ENCODE assay signal across 1 cellular context in genomic region chr4:119521306-119521705, GRCh38.
A peak's percentile ranks its signal among the peaks of the same experiment; 100 is the strongest.
TF ChIP-seq lines count a peak whose summit lies in the region.

No MANE protein-coding gene starts in this region.

TF ChIP-seq in HepG2, 621 proteins besides CTCF, POLR2A, EP300 and RAD21:
- TF ChIP-seq, protein P1, sequence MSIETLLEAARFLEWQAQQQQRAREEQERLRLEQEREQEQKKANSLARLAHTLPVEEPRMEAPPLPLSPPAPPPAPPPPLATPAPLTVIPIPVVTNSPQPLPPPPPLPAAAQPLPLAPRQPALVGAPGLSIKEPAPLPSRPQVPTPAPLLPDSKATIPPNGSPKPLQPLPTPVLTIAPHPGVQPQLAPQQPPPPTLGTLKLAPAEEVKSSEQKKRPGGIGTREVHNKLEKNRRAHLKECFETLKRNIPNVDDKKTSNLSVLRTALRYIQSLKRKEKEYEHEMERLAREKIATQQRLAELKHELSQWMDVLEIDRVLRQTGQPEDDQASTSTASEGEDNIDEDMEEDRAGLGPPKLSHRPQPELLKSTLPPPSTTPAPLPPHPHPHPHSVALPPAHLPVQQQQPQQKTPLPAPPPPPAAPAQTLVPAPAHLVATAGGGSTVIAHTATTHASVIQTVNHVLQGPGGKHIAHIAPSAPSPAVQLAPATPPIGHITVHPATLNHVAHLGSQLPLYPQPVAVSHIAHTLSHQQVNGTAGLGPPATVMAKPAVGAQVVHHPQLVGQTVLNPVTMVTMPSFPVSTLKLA (IDR thresholded peaks at IDR 0.05): peak; percentile 83
- TF ChIP-seq, protein P2, sequence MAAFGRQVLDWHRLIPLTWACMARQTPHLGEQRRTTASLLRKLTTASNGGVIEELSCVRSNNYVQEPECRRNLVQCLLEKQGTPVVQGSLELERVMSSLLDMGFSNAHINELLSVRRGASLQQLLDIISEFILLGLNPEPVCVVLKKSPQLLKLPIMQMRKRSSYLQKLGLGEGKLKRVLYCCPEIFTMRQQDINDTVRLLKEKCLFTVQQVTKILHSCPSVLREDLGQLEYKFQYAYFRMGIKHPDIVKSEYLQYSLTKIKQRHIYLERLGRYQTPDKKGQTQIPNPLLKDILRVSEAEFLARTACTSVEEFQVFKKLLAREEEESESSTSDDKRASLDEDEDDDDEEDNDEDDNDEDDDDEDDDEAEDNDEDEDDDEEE (CRISPR knock-in tag; IDR thresholded peaks at IDR 0.05): no peak
